In genomic region chr4:104727643-104728042, GRCh38 we compare ENCODE assay signal across 19 cellular contexts.
"Had no signal": no experiment of that assay in that cellular context is flagged by ENCODE, and none has a peak within 500 bp of the region (broad histone marks: within the 10 kb centered on the region; RNA-seq: fewer than 3 reads in every experiment).

No MANE protein-coding gene starts in this region.

- H3K27ac Mint-ChIP-seq: activated B cell treated with CpG ODN at 0.5 μM for 24 hours; activated CD4-positive, alpha-beta memory T cell treated with anti-CD3 and anti-CD28 coated beads for 36 hours; activated CD4-positive, alpha-beta T cell treated with anti-CD3 and anti-CD28 coated beads, Interleukin-2, amount 10 ng/mL, durations not matched to agents 24 days and 14 days; activated naive CD8-positive, alpha-beta T cell; T-helper 17 cell had no signal

- H3K4me1 Mint-ChIP-seq: activated B cell treated with CpG ODN at 0.5 μM for 24 hours; activated CD4-positive, alpha-beta T cell treated with anti-CD3 and anti-CD28 coated beads, Interleukin-2, amount 10 ng/mL, durations not matched to agents 24 days and 14 days; T-helper 17 cell had no signal

- H3K4me3 Mint-ChIP-seq: activated B cell treated with CpG ODN at 0.5 μM for 24 hours; activated CD4-positive, alpha-beta memory T cell treated with anti-CD3 and anti-CD28 coated beads for 36 hours; activated CD4-positive, alpha-beta T cell treated with anti-CD3 and anti-CD28 coated beads, Interleukin-2, amount 10 ng/mL, durations not matched to agents 24 days and 14 days; activated naive CD8-positive, alpha-beta T cell; activated T-cell treated with anti-CD3 and anti-CD28 coated beads, Interleukin-2, amount 50 U/mL, for 4 hours; T-helper 17 cell had no signal

- DNase-seq: activated B cell treated with CpG ODN at 0.5 μM for 24 hours; activated CD4-positive, alpha-beta memory T cell treated with anti-CD3 and anti-CD28 coated beads for 36 hours; activated CD4-positive, alpha-beta T cell treated with anti-CD3 and anti-CD28 coated beads for 1 hour; activated CD4-positive, alpha-beta T cell treated with anti-CD3 and anti-CD28 coated beads, Interleukin-2, amount 10 ng/mL, durations not matched to agents 24 days and 14 days; activated CD8-positive, alpha-beta memory T cell treated with anti-CD3 and anti-CD28 coated beads for 24 hours; activated effector memory CD4-positive, alpha-beta T cell treated with anti-CD3 and anti-CD28 coated beads, Interleukin-2, amount 50 U/mL, for 16 hours; activated naive CD4-positive, alpha-beta T cell treated with Interleukin-2 at 50 U/mL for 16 hours; activated T-cell treated with anti-CD3 and anti-CD28 coated beads, Interleukin-2, amount 50 U/mL, for 4 hours; amygdala; MM.1S; NCI-H1105; NCI-H1436; NCI-H1694 treated with DMSO at 0.1 percent for 48 hours; NCI-H2081; NCI-H524; SIG-M5; T-helper 17 cell had no signal

- ATAC-seq: T-helper 17 cell had no signal

- H3K27me3 ChIP-seq: brain microvascular endothelial cell had no signal

- H3K36me3 ChIP-seq: brain microvascular endothelial cell had no signal

- H3K27me3 Mint-ChIP-seq: activated B cell treated with CpG ODN at 0.5 μM for 24 hours; activated CD4-positive, alpha-beta memory T cell treated with anti-CD3 and anti-CD28 coated beads for 36 hours; activated CD4-positive, alpha-beta T cell treated with anti-CD3 and anti-CD28 coated beads, Interleukin-2, amount 10 ng/mL, durations not matched to agents 24 days and 14 days; activated naive CD8-positive, alpha-beta T cell had no signal

- H3K36me3 Mint-ChIP-seq: activated CD4-positive, alpha-beta memory T cell treated with anti-CD3 and anti-CD28 coated beads for 36 hours; activated naive CD8-positive, alpha-beta T cell had no signal

- H3K27ac ChIP-seq: brain microvascular endothelial cell had no signal

- H3K9me3 Mint-ChIP-seq: activated B cell treated with CpG ODN at 0.5 μM for 24 hours; activated CD4-positive, alpha-beta memory T cell treated with anti-CD3 and anti-CD28 coated beads for 36 hours; activated CD4-positive, alpha-beta T cell treated with anti-CD3 and anti-CD28 coated beads, Interleukin-2, amount 10 ng/mL, durations not matched to agents 24 days and 14 days; activated T-cell treated with anti-CD3 and anti-CD28 coated beads, Interleukin-2, amount 50 U/mL, for 4 hours had no signal
